ENCODE assay signal across 17 cellular contexts in the genomic region with DNA sequence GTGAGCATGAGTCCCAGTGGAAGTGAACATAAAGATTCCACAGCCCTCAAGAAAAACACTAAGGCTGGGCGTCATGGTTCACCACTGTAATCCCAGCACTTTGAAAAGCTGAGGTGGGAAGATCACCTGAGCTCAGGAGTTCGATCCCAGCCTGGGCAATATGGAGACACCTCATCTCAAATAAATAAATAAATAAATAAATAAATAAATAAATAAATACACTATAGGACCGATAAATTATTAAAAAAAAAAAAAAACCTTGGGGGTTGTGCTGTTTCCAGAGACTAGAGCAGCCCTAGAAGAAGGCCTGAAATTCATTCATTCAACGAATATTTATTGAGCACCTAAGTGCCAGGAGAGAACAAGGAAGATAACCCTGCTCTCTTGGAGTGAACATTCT. TPM values are rescaled to one million over a fixed set of nuclear protein-coding genes. Genes with fewer than 3 reads are reported as not detected.
DNase-seq lines count a peak whose midpoint lies in the region; ATAC-seq and TF ChIP-seq lines count a peak whose summit lies in the region.
"Had no signal": no experiment of that assay in that cellular context is flagged by ENCODE, and none has a peak within 500 bp of the region (broad histone marks: within the 10 kb centered on the region; RNA-seq: fewer than 3 reads in every experiment).

No MANE protein-coding gene starts in this region.

- TF ChIP-seq POLR2A in esophagus squamous epithelium (IDR thresholded peaks at IDR 0.05) = no peak

- no peaks in the 10 kb centered on the region for H3K27me3 Mint-ChIP-seq in natural killer cell treated with Interleukin-12 subunit alpha and Interleukin-12 subunit beta and Interleukin-15 and Interleukin-18, amount 100 ng/mL, for 72 hours
- H3K27me3 Mint-ChIP-seq in natural killer cell (ENCODE audit: low read depth in 2 of 2) (no peaks in the 10 kb centered on the region), WTC11 (ENCODE audit: low read depth) (no peaks in the 10 kb centered on the region; the same call in 1 of the 2 replicates), endothelial cell (ENCODE audit: unreplicated experiment) (peaks cover 7% of the 10 kb centered on the region), type B pancreatic cell (no peaks in the 10 kb centered on the region)
- H3K27me3 Mint-ChIP-seq: memory B cell had no signal

- intact Hi-C loops in natural killer cell (cut with micrococcal nuclease) (no loop called here), esophagus squamous epithelium (cut with DNase I) (no loop called here), lower lobe of right lung (cut with DNase I) (no loop called here)

- H3K36me3 ChIP-seq in esophagus squamous epithelium (peaks cover 0 to 27% (median 13%) of the 10 kb centered on the region in 3 donors), lower lobe of right lung (peaks cover 21% of the 10 kb centered on the region)

- no peak overlapping the region for H3K27ac Mint-ChIP-seq in natural killer cell treated with Interleukin-12 subunit alpha and Interleukin-12 subunit beta and Interleukin-15 and Interleukin-18, amount 100 ng/mL, for 72 hours
- H3K27ac Mint-ChIP-seq in natural killer cell (no peak overlapping the region), WTC11 (no peak overlapping the region), endothelial cell (ENCODE audit: unreplicated experiment) (no peak overlapping the region), type B pancreatic cell (no peak overlapping the region)
- H3K27ac Mint-ChIP-seq: HFFc6, memory B cell had no signal

- H3K36me3 Mint-ChIP-seq in natural killer cell treated with Interleukin-12 subunit alpha and Interleukin-12 subunit beta and Interleukin-15 and Interleukin-18, amount 100 ng/mL, for 72 hours = peaks cover 11% of the 10 kb centered on the region
- H3K36me3 Mint-ChIP-seq in natural killer cell = peaks cover 5% of the 10 kb centered on the region
- peaks cover 26% of the 10 kb centered on the region for H3K36me3 Mint-ChIP-seq in WTC11
- peaks cover 10% of the 10 kb centered on the region for H3K36me3 Mint-ChIP-seq in endothelial cell (ENCODE audit: low read depth, unreplicated experiment)
- peaks cover 25% of the 10 kb centered on the region for H3K36me3 Mint-ChIP-seq in type B pancreatic cell

- H3K27me3 ChIP-seq in esophagus squamous epithelium (no peaks in the 10 kb centered on the region), lower lobe of right lung (ENCODE audit: low read depth) (no peaks in the 10 kb centered on the region)

- WGBS in esophagus squamous epithelium, 2 donors = 82% methylated on average over 4 of the region's 4 CpGs

- POLR2A ChIA-PET in WTC11 (lab: Charles Lee) = interaction anchor here (1.2 kb wide), 1 partner anchor 181 kb away, joined by 3 read pairs; no protein-coding TSS in a partner anchor

- no peak for DNase-seq in natural killer cell treated with Interleukin-12 subunit alpha and Interleukin-12 subunit beta and Interleukin-15 and Interleukin-18, amount 100 ng/mL, for 72 hours (ENCODE audit: low spot score)
- no peak for DNase-seq in natural killer cell
- no peak for DNase-seq in WTC11 (ENCODE audit: low spot score)
- DNase-seq in endothelial cell (ENCODE audit: low spot score) = no peak
- no peak for DNase-seq in type B pancreatic cell (ENCODE audit: extremely low spot score, unreplicated experiment)
- DNase-seq in NCI-H2227 treated with DMSO at 0.1 percent for 48 hours (lab: John Stamatoyannopoulos, UW) = no peak
- no peak for DNase-seq in esophagus squamous epithelium (lab: John Stamatoyannopoulos, UW)
- DNase-seq in lower lobe of right lung = no peak
- DNase-seq: activated CD8-positive, alpha-beta memory T cell treated with anti-CD3 and anti-CD28 coated beads for 24 hours; amniotic stem cell; cortex of kidney; DMS53; HFFc6; Karpas-422; NCI-H1694 treated with DMSO at 0.1 percent for 48 hours; posterior cingulate gyrus had no signal

- H3K4me3 Mint-ChIP-seq in natural killer cell treated with Interleukin-12 subunit alpha and Interleukin-12 subunit beta and Interleukin-15 and Interleukin-18, amount 100 ng/mL, for 72 hours = peak overlapping the region; percentile 81
- no peak overlapping the region for H3K4me3 Mint-ChIP-seq in natural killer cell
- 0 out of 2 replicates have a peak overlapping the region, but pooled peaks have one; percentile 15 for H3K4me3 Mint-ChIP-seq in WTC11
- peak overlapping the region; percentile 81 for H3K4me3 Mint-ChIP-seq in endothelial cell (ENCODE audit: unreplicated experiment)
- H3K4me3 Mint-ChIP-seq in type B pancreatic cell = peak overlapping the region; percentile 41
- H3K4me3 Mint-ChIP-seq: memory B cell had no signal

- no peaks in the 10 kb centered on the region for H3K9me3 Mint-ChIP-seq in natural killer cell treated with Interleukin-12 subunit alpha and Interleukin-12 subunit beta and Interleukin-15 and Interleukin-18, amount 100 ng/mL, for 72 hours
- H3K9me3 Mint-ChIP-seq in natural killer cell = no peaks in the 10 kb centered on the region
- H3K9me3 Mint-ChIP-seq in WTC11 = no peaks in the 10 kb centered on the region
- H3K9me3 Mint-ChIP-seq in endothelial cell (ENCODE audit: unreplicated experiment) = no peaks in the 10 kb centered on the region
- no peaks in the 10 kb centered on the region for H3K9me3 Mint-ChIP-seq in type B pancreatic cell
- H3K9me3 Mint-ChIP-seq: HFFc6, memory B cell had no signal

- no peak for ATAC-seq in natural killer cell treated with Interleukin-12 subunit alpha and Interleukin-12 subunit beta and Interleukin-15 and Interleukin-18, amount 100 ng/mL, for 72 hours
- ATAC-seq in natural killer cell = no peak
- no peak for ATAC-seq in WTC11
- ATAC-seq in lower lobe of right lung = no peak

- H3K4me3 ChIP-seq in esophagus squamous epithelium (no peak overlapping the region), lower lobe of right lung (no peak overlapping the region)

- H3K9me3 ChIP-seq in esophagus squamous epithelium = no peaks in the 10 kb centered on the region
- H3K9me3 ChIP-seq in lower lobe of right lung = no peaks in the 10 kb centered on the region

- no peak overlapping the region for H3K27ac ChIP-seq in esophagus squamous epithelium
- no peak overlapping the region for H3K27ac ChIP-seq in lower lobe of right lung

- H3K4me1 Mint-ChIP-seq in natural killer cell treated with Interleukin-12 subunit alpha and Interleukin-12 subunit beta and Interleukin-15 and Interleukin-18, amount 100 ng/mL, for 72 hours (ENCODE audit: low read depth in 2 of 2) = peaks cover 21 to 33% of the 10 kb centered on the region in 2 donors
- H3K4me1 Mint-ChIP-seq in natural killer cell (peaks cover 24 to 34% of the 10 kb centered on the region in 2 donors), WTC11 (peaks cover 18% of the 10 kb centered on the region), endothelial cell (ENCODE audit: unreplicated experiment) (peaks cover 28% of the 10 kb centered on the region), type B pancreatic cell (ENCODE audit: unreplicated experiment) (peaks cover 19% of the 10 kb centered on the region)

- CTCF ChIA-PET in WTC11 (lab: Charles Lee) = interaction anchor here (2.2 kb wide), 1 partner anchor 131 kb away, joined by 7 read pairs; no protein-coding TSS in a partner anchor

- peaks cover 15 to 36% (median 27%) of the 10 kb centered on the region in 3 donors for H3K4me1 ChIP-seq in esophagus squamous epithelium
- H3K4me1 ChIP-seq in lower lobe of right lung = peaks cover 28% of the 10 kb centered on the region

- TF ChIP-seq CTCF in natural killer cell (IDR thresholded peaks at IDR 0.05) (no peak), WTC11 (IDR thresholded peaks at IDR 0.05) (no peak), endothelial cell (IDR thresholded peaks at IDR 0.05; ENCODE audit: unreplicated experiment) (no peak), type B pancreatic cell (conservative IDR thresholded peaks at IDR 0.05) (no peak), esophagus squamous epithelium (IDR thresholded peaks at IDR 0.05) (no peak), lower lobe of right lung (IDR thresholded peaks at IDR 0.05) (no peak)

TF ChIP-seq in WTC11, 78 proteins besides CTCF, POLR2A, EP300 and RAD21 (continues in another document):
- TF ChIP-seq ZNF671 (CRISPR knock-in tag; IDR thresholded peaks at IDR 0.05) = no peak

RNA-seq across cellular contexts. Expression of a gene that starts 1.5 kb away (rescaled TPM):
- 10 to 100 TPM; 42.5 to 77.9 TPM for total RNA-seq in natural killer cell treated with Interleukin-12 subunit alpha and Interleukin-12 subunit beta and Interleukin-15 and Interleukin-18, amount 100 ng/mL, for 72 hours
- total RNA-seq in natural killer cell (100 to 1,000 TPM; 103 to 132 (median 125) TPM), WTC11 (2021) (38.4 to 48.1 TPM (median 41.1 TPM) in 3 replicates), endothelial cell (ENCODE audit: unreplicated experiment) (37.5 TPM), type B pancreatic cell (ENCODE audit: low replicate concordance) (42.0 and 47.0 TPM in 2 replicates), esophagus squamous epithelium (10 to 100 TPM; 23.9 to 46.0 (median 33.3) TPM), lower lobe of right lung (38.3 TPM)

RNA-seq across cellular contexts. Expression of a gene that starts 33.0 kb away (rescaled TPM):
- total RNA-seq in natural killer cell treated with Interleukin-12 subunit alpha and Interleukin-12 subunit beta and Interleukin-15 and Interleukin-18, amount 100 ng/mL, for 72 hours = 10 to 100 TPM; 53.4 to 64.0 TPM
- total RNA-seq in natural killer cell (100 to 1,000 TPM; 119 to 145 (median 120) TPM), WTC11 (2021) (34.3 to 42.0 TPM (median 41.8 TPM) in 3 replicates), endothelial cell (ENCODE audit: unreplicated experiment) (46.1 TPM), type B pancreatic cell (ENCODE audit: low replicate concordance) (39.2 and 46.9 TPM in 2 replicates), esophagus squamous epithelium (10 to 100 TPM; 16.2 to 23.3 (median 18.5) TPM), lower lobe of right lung (34.1 TPM)
